ENCODE assay signal across 9 cellular contexts in genomic region chr4:184879251-184879650, GRCh38.
"Had no signal": no experiment of that assay in that cellular context is flagged by ENCODE, and none has a peak within 500 bp of the region (broad histone marks: within the 10 kb centered on the region; RNA-seq: fewer than 3 reads in every experiment).

No MANE protein-coding gene starts in this region.

- H3K27ac ChIP-seq: GM23248 had no signal

- DNase-seq: GM23248, GOT3, H7, H9, HCEC 1CT, HFFc6 had no signal

- H3K9ac ChIP-seq: GM23248 had no signal

- H3K4me2 ChIP-seq: GM23338 had no signal

- H2AFZ ChIP-seq: GM23248, GM23338 had no signal

- H3K9me3 ChIP-seq: HAP-1 had no signal

- H3K4me3 ChIP-seq: GM23248, GM23338, HAP-1 had no signal

- H3K36me3 ChIP-seq: HAP-1 had no signal

- ATAC-seq: GM23338, HCT116 had no signal

- H3K4me1 ChIP-seq: HAP-1 had no signal
